Comparison of ENCODE assay signal across 15 cellular contexts in genomic region chr9:5839572-5839902, GRCh38. TPM values are rescaled to one million over a fixed set of nuclear protein-coding genes. Genes with fewer than 3 reads are reported as not detected.
DNase-seq lines count a peak whose midpoint lies in the region; ATAC-seq and TF ChIP-seq lines count a peak whose summit lies in the region.
"Had no signal": no experiment of that assay in that cellular context is flagged by ENCODE, and none has a peak within 500 bp of the region (broad histone marks: within the 10 kb centered on the region; RNA-seq: fewer than 3 reads in every experiment).

No MANE protein-coding gene starts in this region.

- H3K9me3 ChIP-seq in HUES48 (ENCODE audit: control insufficient read depth, insufficient read depth, low read length) (no peaks in the 10 kb centered on the region), Panc1 (ENCODE audit: control insufficient read depth, insufficient read depth, low read depth, low read length) (no peaks in the 10 kb centered on the region), hepatocyte (ENCODE audit: low read depth) (no peaks in the 10 kb centered on the region), gastrocnemius medialis (no peaks in the 10 kb centered on the region)
- H3K9me3 ChIP-seq: BE2C had no signal

- H3K4me3 ChIP-seq in HUES48 (ENCODE audit: low read depth, low read length), result no peak overlapping the region
- no peak overlapping the region for H3K4me3 ChIP-seq in Panc1 (ENCODE audit: low read depth in 2 of 2, low read length in 2 of 2)
- no peak overlapping the region for H3K4me3 ChIP-seq in hepatocyte
- H3K4me3 ChIP-seq in gastrocnemius medialis, result peak overlapping the region in 3 of 4 donors; percentile 33 to 38 (median 36)

- peak overlapping the region; percentile 66 for H3K4me2 ChIP-seq in hepatocyte

- no peaks in the 10 kb centered on the region for H3K36me3 ChIP-seq in HUES48 (ENCODE audit: control insufficient read depth, insufficient read depth, low read length)
- H3K36me3 ChIP-seq in Panc1 (ENCODE audit: control insufficient read depth, insufficient read depth, low read length), result no peaks in the 10 kb centered on the region
- H3K36me3 ChIP-seq in hepatocyte (replicated peaks; ENCODE audit: insufficient read depth, low read depth), result no peaks in the 10 kb centered on the region
- H3K36me3 ChIP-seq in gastrocnemius medialis, result no peaks in the 10 kb centered on the region
- H3K36me3 ChIP-seq: BE2C had no signal

- TF ChIP-seq CTCF in Panc1 (IDR thresholded peaks at IDR 0.05), result no peak
- TF ChIP-seq CTCF in hepatocyte (IDR thresholded peaks at IDR 0.05; ENCODE audit: poor library complexity), result no peak
- no peak for TF ChIP-seq CTCF in gastrocnemius medialis (IDR thresholded peaks at IDR 0.05 in 4 of 5, conservative IDR thresholded peaks at IDR 0.05 in 1 of 5)

- CTCF ChIA-PET in Panc1 (lab: Charles Lee), result no interaction called here

- no peaks in the 10 kb centered on the region for H3K79me2 ChIP-seq in hepatocyte

- intact Hi-C loops in Panc1 (cut with micrococcal nuclease; ENCODE audit: unreplicated experiment) (no loop called here), gastrocnemius medialis (cut with DNase I; ENCODE audit: low total_unique reads) (no loop called here)

- no TSS peak for BruUV-seq in Panc1 (replicated peaks; lab: Mats Ljungman, UMichigan)

- in situ Hi-C loops in Panc1 (cut with HindIII; ENCODE audit: low pct_unique_long_range_greater_than_20kb, low sequenced_read_pairs), result no loop called here
- in situ Hi-C loops in gastrocnemius medialis (cut with MboI; ENCODE audit: low sequenced_read_pairs in 4 of 4), result no loop called here

- H3K27ac ChIP-seq in HUES48 (ENCODE audit: low read depth, low read length) (peak overlapping the region; percentile 38), Panc1 (ENCODE audit: low read length) (peak overlapping the region; percentile 17; the same call in 1 of the 2 replicates), hepatocyte (peak overlapping the region; percentile 70), gastrocnemius medialis (peak overlapping the region; percentile 70 to 81 (median 72))

- H3K9me2 ChIP-seq in hepatocyte (replicated peaks; ENCODE audit: insufficient read depth), result no peaks in the 10 kb centered on the region

- H3K27me3 ChIP-seq in HUES48 (ENCODE audit: control insufficient read depth, insufficient read depth, low read length) (no peaks in the 10 kb centered on the region), Panc1 (ENCODE audit: control insufficient read depth, insufficient read depth, low read length) (no peaks in the 10 kb centered on the region), hepatocyte (no peaks in the 10 kb centered on the region), gastrocnemius medialis (no peaks in the 10 kb centered on the region)
- H3K27me3 ChIP-seq: BE2C had no signal

- ATAC-seq in Panc1 (no peak), gastrocnemius medialis (peak; percentile 76 to 91), GM18519 (IDR thresholded peaks at IDR 0.05; ENCODE audit: low FRiP score, unreplicated experiment) (no peak), HG03280 (IDR thresholded peaks at IDR 0.05; ENCODE audit: unreplicated experiment) (no peak), HG03025 (IDR thresholded peaks at IDR 0.05; ENCODE audit: low FRiP score, unreplicated experiment) (no peak)

- H3K4me1 ChIP-seq in HUES48 (ENCODE audit: control insufficient read depth, insufficient read depth, low read length), result peaks cover 15% of the 10 kb centered on the region
- H3K4me1 ChIP-seq in Panc1 (ENCODE audit: control insufficient read depth, insufficient read depth, low read length), result no peaks in the 10 kb centered on the region; the same call in 1 of the 2 replicates
- peaks cover 26% of the 10 kb centered on the region for H3K4me1 ChIP-seq in hepatocyte (ENCODE audit: insufficient read depth)
- H3K4me1 ChIP-seq in gastrocnemius medialis, result peaks cover 16 to 19% of the 10 kb centered on the region in 2 donors
- H3K4me1 ChIP-seq: BE2C had no signal

- H2AFZ ChIP-seq in hepatocyte, result no peak overlapping the region

- POLR2A ChIA-PET in Panc1 (lab: Charles Lee), result no interaction called here

- no peak overlapping the region for H3K9ac ChIP-seq in HUES48 (ENCODE audit: low read depth, low read length)

- no peak for DNase-seq in Panc1 (ENCODE audit: low read depth, low spot score)
- no peak for DNase-seq in hepatocyte (ENCODE audit: low spot score)
- peak in 1 of 2 donors; percentile 48 for DNase-seq in gastrocnemius medialis
- DNase-seq: activated CD4-positive, alpha-beta T cell treated with anti-CD3 and anti-CD28 coated beads for 1 hour; activated effector memory CD4-positive, alpha-beta T cell treated with anti-CD3 and anti-CD28 coated beads, Interleukin-2, amount 50 U/mL, for 16 hours; anterior cingulate cortex; BE2C; DMS 273 treated with DMSO at 0.1 percent for 48 hours; KBM-7; retina had no signal

- H4K20me1 ChIP-seq in hepatocyte (ENCODE audit: insufficient read depth, poor library complexity, severe bottlenecking), result no peaks in the 10 kb centered on the region

- 70% methylated on average over 4 of the region's 4 CpGs for WGBS in hepatocyte (ENCODE audit: low lambda C conversion rate, missing lambda C conversion rate)

- TF ChIP-seq POLR2A in gastrocnemius medialis (IDR thresholded peaks at IDR 0.05), result no peak

RNA-seq across cellular contexts. Expression of gene ERMP1, which starts 6.6 kb away (rescaled TPM):
- 38.4 TPM for total RNA-seq in Panc1 (2021; ENCODE audit: unreplicated experiment)
- 34.2 TPM for polyA plus RNA-seq in Panc1 (2012; ENCODE audit: insufficient read length)
- total RNA-seq in hepatocyte, result 22.4 and 23.6 TPM in 2 replicates
- 9.2 and 15.9 TPM in 2 replicates for polyA plus RNA-seq in hepatocyte
- total RNA-seq in gastrocnemius medialis, result 1 to 10 TPM; 4.4 to 7.4 (median 6.3) TPM

RNA-seq across cellular contexts. Expression of gene MLANA, which starts 51.2 kb away (rescaled TPM):
- total RNA-seq in Panc1 (2021; ENCODE audit: unreplicated experiment) (not detected), hepatocyte (not detected in 2 replicates), gastrocnemius medialis (not detected)
- polyA plus RNA-seq in Panc1 (2012; ENCODE audit: insufficient read length), result 0.34 TPM
- not detected in 2 replicates for polyA plus RNA-seq in hepatocyte
- total RNA-seq: neural crest cell had no signal

Comparison
In these comparisons a context has a peak if more than half of its experiments do, and no peak if none do; other contexts are left out.
1. H3K27ac ChIP-seq: peak in every context shown above with its lines; median percentile 72 in gastrocnemius medialis; 70 in hepatocyte; 38 in HUES48; 17 in Panc1.
2. H3K4me3 ChIP-seq: peak in gastrocnemius medialis (3 of 4); none in HUES48 (single experiment), Panc1 (0 of 2) and hepatocyte (single experiment).
3. ATAC-seq: peak in gastrocnemius medialis (2 of 2); none in Panc1 (single experiment), GM18519 (single experiment), HG03280 (single experiment) and HG03025 (single experiment).